In genomic region chr6:31702819-31703716, GRCh38 we compare ENCODE assay signal across 8 cellular contexts. TPM values are rescaled to one million over a fixed set of nuclear protein-coding genes. Genes with fewer than 3 reads are reported as not detected.
DNase-seq lines count a peak whose midpoint lies in the region; ATAC-seq and TF ChIP-seq lines count a peak whose summit lies in the region.

ABHD16A (minus strand) TSS chr6:31703324; CDS start chr6:31703281, 43 bp downstream.

- H3K9ac ChIP-seq in colonic mucosa (ENCODE audit: low read depth in 2 of 2, low read length in 2 of 2): peak within 1 kb of the TSS; percentile 91 to 99

- H3K4me3 ChIP-seq in AG10803 (ENCODE audit: low read length) (peak within 1 kb of the TSS; percentile 93), colonic mucosa (peak within 1 kb of the TSS; percentile 48)

- H3K27ac ChIP-seq in colonic mucosa: peak within 1 kb of the TSS; percentile 95

- ATAC-seq in HG03442 (IDR thresholded peaks at IDR 0.05; ENCODE audit: unreplicated experiment): peak; percentile 86

- H3K36me3 ChIP-seq in colonic mucosa: no peaks in the 10 kb centered on the region

- no peaks in the 10 kb centered on the region for H3K9me3 ChIP-seq in colonic mucosa

- no peaks in the 10 kb centered on the region for H3K27me3 ChIP-seq in colonic mucosa

- peaks cover 12% of the 10 kb centered on the region for H3K4me1 ChIP-seq in colonic mucosa

- TF ChIP-seq CTCF in AG10803 (conservative IDR thresholded peaks at IDR 0.05; ENCODE audit: low read length) (no peak), colonic mucosa (IDR thresholded peaks at IDR 0.05) (no peak)

- intact Hi-C loops in colonic mucosa (cut with DNase I): loop anchor here (5.0 kb wide), 1 partner anchor 34 kb away; the partner anchor contains the start of gene CLIC1

- DNase-seq in AG10803 (ENCODE audit: low read depth) (peak; percentile 97), GM19238 (ENCODE audit: insufficient read length, low spot score) (peak; percentile 99), NCI-H526 (lab: John Stamatoyannopoulos, UW) (peak; percentile 92 to 97), colonic mucosa (peak; percentile 99), kidney tubule cell (ENCODE audit: low spot score) (peak; percentile 97)
- peak; percentile 99 for DNase-seq in activated CD4-positive, alpha-beta T cell treated with anti-CD3 and anti-CD28 coated beads for 48 hours
- DNase-seq in stimulated activated CD4-positive, alpha-beta T cell treated with anti-CD3 and anti-CD28 coated beads, Interleukin-1b, Interleukin-23, amount 100 ng/mL, for 24 hours (ENCODE audit: low read depth in 4 of 4, low spot score in 1 of 4): peak; percentile 89 to 98 (median 94)

RNA-seq across cellular contexts. Expression of gene ABHD16A, which starts in this region (rescaled TPM):
- 10 to 100 TPM; 56.8 to 65.2 TPM for total RNA-seq in colonic mucosa

Comparison
In these comparisons a context has a peak if more than half of its experiments do, and no peak if none do; other contexts are left out.
1. Peak in every context shown above with its lines: DNase-seq, ATAC-seq, H3K4me3 ChIP-seq and H3K27ac ChIP-seq.